18 cellular contexts compared by ENCODE assay signal in the genomic region with DNA sequence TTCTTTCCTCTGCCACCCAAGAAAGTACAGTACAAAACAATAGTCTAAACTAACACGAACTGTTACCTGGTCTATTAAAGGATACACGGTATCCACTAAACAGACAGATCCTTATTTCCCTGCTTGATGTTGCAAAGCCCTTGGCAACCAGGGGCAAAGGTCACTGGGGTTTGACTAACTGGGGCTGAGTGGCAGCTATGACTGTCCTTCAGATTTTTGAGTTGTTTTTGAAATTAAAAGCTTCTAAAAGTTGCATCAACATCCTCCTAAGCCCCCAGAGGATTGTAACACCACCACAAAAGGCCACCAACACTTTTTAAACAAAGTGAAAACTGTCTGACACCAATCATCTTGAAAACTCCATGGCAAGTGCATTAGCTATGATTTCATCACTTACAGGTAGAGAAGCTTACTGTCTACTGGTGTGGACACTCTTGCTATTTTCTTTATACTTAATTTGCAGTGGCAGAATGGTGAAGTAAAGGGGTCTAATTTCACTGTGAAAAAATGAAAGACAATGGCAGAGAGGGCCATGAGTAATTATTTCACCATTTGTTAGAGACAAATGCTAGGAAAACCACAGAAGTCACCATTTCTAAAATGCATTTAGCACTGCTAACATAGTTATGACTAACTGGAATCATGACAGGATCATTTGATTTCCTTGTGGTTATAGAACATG.
DNase-seq lines count a peak whose midpoint lies in the region; ATAC-seq and TF ChIP-seq lines count a peak whose summit lies in the region.
"Had no signal": no experiment of that assay in that cellular context is flagged by ENCODE, and none has a peak within 500 bp of the region (broad histone marks: within the 10 kb centered on the region; RNA-seq: fewer than 3 reads in every experiment).

No MANE protein-coding gene starts in this region.

- no peak for TF ChIP-seq CTCF in AG10803 (conservative IDR thresholded peaks at IDR 0.05; ENCODE audit: low read length)
- TF ChIP-seq CTCF in liver (IDR thresholded peaks at IDR 0.05; ENCODE audit: low read depth, low read length, missing input control): no peak
- TF ChIP-seq CTCF in adrenal gland (IDR thresholded peaks at IDR 0.05): no peak

- TF ChIP-seq POLR2A in adrenal gland (IDR thresholded peaks at IDR 0.05): no peak

- no peaks in the 10 kb centered on the region for H3K36me3 ChIP-seq in SJSA1
- H3K36me3 ChIP-seq in liver (ENCODE audit: control insufficient read depth in 4 of 4, insufficient read depth in 3 of 4, low read depth in 1 of 4, low read length in 3 of 4): no peaks in the 10 kb centered on the region
- H3K36me3 ChIP-seq in adrenal gland (replicated peaks in 1 of 2): no peaks in the 10 kb centered on the region
- H3K36me3 ChIP-seq: sigmoid colon had no signal

- H3K9me3 ChIP-seq in SJSA1 (replicated peaks): no peaks in the 10 kb centered on the region
- H3K9me3 ChIP-seq in liver (ENCODE audit: control insufficient read depth in 4 of 4, low read length in 3 of 4): no peaks in the 10 kb centered on the region
- no peaks in the 10 kb centered on the region for H3K9me3 ChIP-seq in adrenal gland (replicated peaks in 1 of 3)
- H3K9me3 ChIP-seq: sigmoid colon had no signal

- no peak overlapping the region for H3K9ac ChIP-seq in liver (ENCODE audit: low read depth in 1 of 2, low read length in 2 of 2)
- H3K9ac ChIP-seq: parathyroid adenoma had no signal

- H3K4me3 ChIP-seq in AG10803 (ENCODE audit: low read length) (no peak overlapping the region), SJSA1 (no peak overlapping the region), liver (ENCODE audit: low read depth in 1 of 3, low read length in 3 of 3) (no peak overlapping the region), adrenal gland (no peak overlapping the region)
- H3K4me3 ChIP-seq: coronary artery, hepatocyte, sigmoid colon had no signal

- ATAC-seq in HG03342 (IDR thresholded peaks at IDR 0.05; ENCODE audit: unreplicated experiment): peak; percentile 47

- intact Hi-C loops in head of caudate nucleus (cut with DNase I): no loop called here
- intact Hi-C loops in adrenal gland (cut with DNase I): no loop called here

- peaks cover 58% of the 10 kb centered on the region for H3K4me1 ChIP-seq in SJSA1 (replicated peaks)
- no peaks in the 10 kb centered on the region for H3K4me1 ChIP-seq in liver (ENCODE audit: control insufficient read depth in 4 of 4, insufficient read depth in 4 of 4, low read length in 3 of 4)
- H3K4me1 ChIP-seq in adrenal gland (replicated peaks in 1 of 2): no peaks in the 10 kb centered on the region
- H3K4me1 ChIP-seq: sigmoid colon had no signal

- H3K27ac ChIP-seq in SJSA1 (peak overlapping the region; percentile 89), liver (ENCODE audit: low read depth in 1 of 2, low read length in 2 of 2) (no peak overlapping the region), adrenal gland (no peak overlapping the region)
- H3K27ac ChIP-seq: coronary artery, hepatocyte, parathyroid adenoma, sigmoid colon had no signal

- no peak for TF ChIP-seq RAD21 in liver (IDR thresholded peaks at IDR 0.05)

- WGBS in liver: 45% methylated on average over 2 of the region's 2 CpGs
- 69 to 91% (median 82%) methylated on average over 2 of the region's 2 CpGs for WGBS in adrenal gland, 4 donors

- H3K27me3 ChIP-seq in SJSA1 (replicated peaks) (no peaks in the 10 kb centered on the region), liver (ENCODE audit: control insufficient read depth in 4 of 4, insufficient read depth in 4 of 4, low read length in 3 of 4) (no peaks in the 10 kb centered on the region), adrenal gland (no peaks in the 10 kb centered on the region)
- H3K27me3 ChIP-seq: hepatocyte, sigmoid colon had no signal

- DNase-seq in AG10803 (ENCODE audit: low read depth) (peak; percentile 21), SJSA1 (ENCODE audit: low read depth in 1 of 2, low spot score in 2 of 2) (peak in 1 of 2 experiments; percentile 50), head of caudate nucleus (no peak), NCI-H2171 (lab: John Stamatoyannopoulos, UW) (no peak), adrenal gland (no peak)
- no peak for DNase-seq in activated naive CD4-positive, alpha-beta T cell treated with anti-CD3 and anti-CD28 coated beads, Interleukin-2, amount 50 U/mL, for 16 hours
- DNase-seq: activated CD4-positive, CD25-positive, alpha-beta regulatory T cell treated with anti-CD3 and anti-CD28 coated beads, Interleukin-2, amount 50 U/mL, for 72 hours; CD4-positive, CD25-positive, alpha-beta regulatory T cell; naive B cell; NCI-H1436 treated with DMSO at 0.1 percent for 48 hours; NCI-H69; sigmoid colon; T1000 had no signal

TF ChIP-seq in liver, 16 proteins besides CTCF, POLR2A, EP300 and RAD21:
- TF ChIP-seq HNF4A (conservative IDR thresholded peaks at IDR 0.05): peak; percentile 7 to 24
- TF ChIP-seq EGR1 (IDR thresholded peaks at IDR 0.05; ENCODE audit: low read depth in 2 of 2): no peak
